8 cellular contexts compared by ENCODE assay signal in genomic region chrX:24149346-24150050, GRCh38. TPM values are rescaled to one million over a fixed set of nuclear protein-coding genes. Genes with fewer than 3 reads are reported as not detected.
DNase-seq lines count a peak whose midpoint lies in the region; ATAC-seq, FAIRE-seq and TF ChIP-seq lines count a peak whose summit lies in the region.

TSS of gene ZFX (plus strand) at chrX:24149729. CDS start at chrX:24172743, 23,014 bp downstream.

- peak; percentile 54 for TF ChIP-seq POLR2A in GM19193 (IDR thresholded peaks at IDR 0.05; ENCODE audit: extremely low read depth, insufficient read depth, insufficient read length)
- peak; percentile 42 for TF ChIP-seq POLR2A in prostate gland (IDR thresholded peaks at IDR 0.05)

- TF ChIP-seq CTCF in heart right ventricle (IDR thresholded peaks at IDR 0.05), result peak in 2 of 9 donors; percentile 14 to 31
- TF ChIP-seq CTCF in prostate gland (IDR thresholded peaks at IDR 0.05), result no peak

- H3K36me3 ChIP-seq in BLaER1, result peaks cover 16% of the 10 kb centered on the region; the same call in 1 of the 2 replicates
- peaks cover 0 to 20% (median 0%) of the 10 kb centered on the region in 9 donors for H3K36me3 ChIP-seq in heart right ventricle
- H3K36me3 ChIP-seq in prostate gland, result no peaks in the 10 kb centered on the region

- peak; percentile 50 for ATAC-seq in HG03354 (IDR thresholded peaks at IDR 0.05; ENCODE audit: poor library complexity, severe bottlenecking, unreplicated experiment)
- peak; percentile 38 for ATAC-seq in SK-N-SH treated with all-trans-retinoic acid at 6 μM for 48 hours
- peak; percentile 37 to 74 (median 66) for ATAC-seq in heart right ventricle

- FAIRE-seq in urothelium cell line (lab: Jason Lieb, UNC), result no peak

- peaks cover 42% of the 10 kb centered on the region for H4K20me1 ChIP-seq in BLaER1

- intact Hi-C loops in heart right ventricle (cut with DNase I) (loop anchor here in 4 of 10 donors (5.0 to 10.0 kb wide), 5 partner anchors 38 to 242 kb away; partner anchors contain the start of genes APOO (in 1 of the 4), CXorf58 (in 1 of the 4) and EIF2S3 (in 1 of the 4)), prostate gland (cut with DNase I) (loop anchor here (1.0 to 10.0 kb wide), 3 partner anchors 68 to 245 kb away; partner anchors contain the start of genes APOO and CXorf58)

- 0 to 1% methylated on average over 42 to 69 of the region's 105 CpGs for WGBS in heart right ventricle, 2 donors
- WGBS in prostate gland, result 1% methylated on average over 31 of the region's 105 CpGs

- H3K9ac ChIP-seq in BLaER1, result peak within 1 kb of the TSS; percentile 100

- H3K4me1 ChIP-seq in BLaER1, result peaks cover 72% of the 10 kb centered on the region
- H3K4me1 ChIP-seq in heart right ventricle, result peaks cover 2 to 68% (median 53%) of the 10 kb centered on the region in 9 donors
- H3K4me1 ChIP-seq in prostate gland (replicated peaks), result no peaks in the 10 kb centered on the region

- DNase-seq in activated naive CD8-positive, alpha-beta T cell treated with anti-CD3 and anti-CD28 coated beads, Interleukin-2, amount 50 U/mL, for 16 hours (ENCODE audit: low read depth, low spot score), result peak; percentile 4
- peak; percentile 49 to 69 for DNase-seq in heart right ventricle
- DNase-seq in prostate gland (ENCODE audit: low spot score), result peak; percentile 9
- DNase-seq in urothelium cell line (ENCODE audit: low spot score), result peak; percentile 8

- H3K27me3 ChIP-seq in BLaER1, result no peaks in the 10 kb centered on the region
- H3K27me3 ChIP-seq in heart right ventricle, result no peaks in the 10 kb centered on the region
- no peaks in the 10 kb centered on the region for H3K27me3 ChIP-seq in prostate gland (replicated peaks; ENCODE audit: insufficient read depth)

- H3K9me3 ChIP-seq in BLaER1 (no peaks in the 10 kb centered on the region), heart right ventricle (no peaks in the 10 kb centered on the region), prostate gland (no peaks in the 10 kb centered on the region)

- H3K27ac ChIP-seq in BLaER1 (peak within 1 kb of the TSS; percentile 100), heart right ventricle (peak within 1 kb of the TSS; percentile 87 to 100 (median 98)), prostate gland (peak within 1 kb of the TSS; percentile 93 to 94)

- H3K4me3 ChIP-seq in BLaER1 (peak within 1 kb of the TSS; percentile 83), heart right ventricle (peak within 1 kb of the TSS; percentile 59 to 91 (median 74)), prostate gland (peak within 1 kb of the TSS; percentile 49 to 54)

- peak within 1 kb of the TSS; percentile 88 for H3K4me2 ChIP-seq in BLaER1

TF ChIP-seq in SK-N-SH treated with all-trans-retinoic acid at 6 μM for 48 hours, 23 proteins besides CTCF, POLR2A, EP300 and RAD21:
- TF ChIP-seq ARNTL (CRISPR knock-in tag; IDR thresholded peaks at IDR 0.05; ENCODE audit: borderline replicate concordance, low read depth), result no peak
- no peak for TF ChIP-seq SNAI2 (CRISPR knock-in tag; IDR thresholded peaks at IDR 0.05)
- no peak for TF ChIP-seq TCF4 (CRISPR knock-in tag; IDR thresholded peaks at IDR 0.05; ENCODE audit: borderline replicate concordance)
- TF ChIP-seq CSDC2 (CRISPR knock-in tag; IDR thresholded peaks at IDR 0.05), result no peak
- no peak for TF ChIP-seq PPARA (CRISPR knock-in tag; IDR thresholded peaks at IDR 0.05; ENCODE audit: borderline replicate concordance)
- TF ChIP-seq GLIS3 (CRISPR knock-in tag; IDR thresholded peaks at IDR 0.05), result no peak
- TF ChIP-seq RARB (CRISPR knock-in tag; IDR thresholded peaks at IDR 0.05), result no peak
- TF ChIP-seq ZFP30 (CRISPR knock-in tag; IDR thresholded peaks at IDR 0.05), result no peak
- TF ChIP-seq ZNF565 (CRISPR knock-in tag; conservative IDR thresholded peaks at IDR 0.05; ENCODE audit: low read depth), result no peak
- TF ChIP-seq ZNF8 (CRISPR knock-in tag; IDR thresholded peaks at IDR 0.05), result no peak
- TF ChIP-seq ISL1 (CRISPR knock-in tag; IDR thresholded peaks at IDR 0.05), result no peak
- TF ChIP-seq, protein P1, sequence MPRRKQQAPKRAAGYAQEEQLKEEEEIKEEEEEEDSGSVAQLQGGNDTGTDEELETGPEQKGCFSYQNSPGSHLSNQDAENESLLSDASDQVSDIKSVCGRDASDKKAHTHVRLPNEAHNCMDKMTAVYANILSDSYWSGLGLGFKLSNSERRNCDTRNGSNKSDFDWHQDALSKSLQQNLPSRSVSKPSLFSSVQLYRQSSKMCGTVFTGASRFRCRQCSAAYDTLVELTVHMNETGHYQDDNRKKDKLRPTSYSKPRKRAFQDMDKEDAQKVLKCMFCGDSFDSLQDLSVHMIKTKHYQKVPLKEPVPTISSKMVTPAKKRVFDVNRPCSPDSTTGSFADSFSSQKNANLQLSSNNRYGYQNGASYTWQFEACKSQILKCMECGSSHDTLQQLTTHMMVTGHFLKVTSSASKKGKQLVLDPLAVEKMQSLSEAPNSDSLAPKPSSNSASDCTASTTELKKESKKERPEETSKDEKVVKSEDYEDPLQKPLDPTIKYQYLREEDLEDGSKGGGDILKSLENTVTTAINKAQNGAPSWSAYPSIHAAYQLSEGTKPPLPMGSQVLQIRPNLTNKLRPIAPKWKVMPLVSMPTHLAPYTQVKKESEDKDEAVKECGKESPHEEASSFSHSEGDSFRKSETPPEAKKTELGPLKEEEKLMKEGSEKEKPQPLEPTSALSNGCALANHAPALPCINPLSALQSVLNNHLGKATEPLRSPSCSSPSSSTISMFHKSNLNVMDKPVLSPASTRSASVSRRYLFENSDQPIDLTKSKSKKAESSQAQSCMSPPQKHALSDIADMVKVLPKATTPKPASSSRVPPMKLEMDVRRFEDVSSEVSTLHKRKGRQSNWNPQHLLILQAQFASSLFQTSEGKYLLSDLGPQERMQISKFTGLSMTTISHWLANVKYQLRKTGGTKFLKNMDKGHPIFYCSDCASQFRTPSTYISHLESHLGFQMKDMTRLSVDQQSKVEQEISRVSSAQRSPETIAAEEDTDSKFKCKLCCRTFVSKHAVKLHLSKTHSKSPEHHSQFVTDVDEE (CRISPR knock-in tag; IDR thresholded peaks at IDR 0.05), result no peak
- TF ChIP-seq ESRRG (CRISPR knock-in tag; IDR thresholded peaks at IDR 0.05), result no peak

RNA-seq across cellular contexts. Expression of gene ZFX, which starts in this region (rescaled TPM):
- total RNA-seq in heart right ventricle, result 10 to 100 TPM; 32.0 to 57.6 (median 38.3) TPM
- 1 to 10 TPM; 3.2 to 9.9 TPM for polyA plus RNA-seq in heart right ventricle
- total RNA-seq in prostate gland, result 10 to 100 TPM; 42.0 to 43.5 TPM

Comparison
In these comparisons a context has a peak if more than half of its experiments do, and no peak if none do; other contexts are left out.
1. Peak in every context shown above with its lines: DNase-seq, ATAC-seq, H3K4me3 ChIP-seq and H3K27ac ChIP-seq.
2. DNase-seq: peak in every context shown above with its lines; median percentile 59 in heart right ventricle; 9 in prostate gland; 8 in urothelium cell line; 4 in activated naive CD8-positive, alpha-beta T cell treated with anti-CD3 and anti-CD28 coated beads, Interleukin-2, amount 50 U/mL, for 16 hours.